In the genomic region with DNA sequence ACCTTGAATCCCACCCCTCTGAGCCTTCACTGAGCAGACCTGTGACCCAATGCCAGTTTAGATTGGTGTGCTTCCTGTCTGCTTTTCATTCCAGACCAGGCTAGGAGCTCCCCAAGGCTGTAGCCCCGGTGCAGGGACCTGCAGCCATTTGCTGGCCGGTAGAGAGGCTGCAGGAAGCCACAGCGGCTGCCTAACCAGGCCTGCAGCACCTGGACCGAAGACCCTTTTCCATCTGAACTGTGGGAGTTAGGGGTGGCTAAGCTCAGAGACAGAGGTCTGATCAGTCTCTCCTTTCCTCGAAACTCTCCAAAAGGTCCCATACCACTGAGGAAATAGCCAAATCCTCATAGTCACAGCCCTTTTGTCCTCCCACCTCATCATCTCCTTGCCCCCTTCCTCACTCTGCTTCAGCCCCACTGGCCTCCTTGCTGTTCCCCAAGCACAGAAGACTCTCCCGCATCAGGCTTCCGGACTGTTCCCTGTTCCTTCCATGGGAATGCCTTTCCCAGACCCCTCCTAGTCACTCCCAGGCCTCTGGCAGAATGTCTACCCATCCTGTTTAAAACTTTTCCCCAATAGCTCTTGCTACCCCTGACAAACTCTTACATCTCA, we compare ENCODE assay signal across 8 cellular contexts. TPM values are rescaled to one million over a fixed set of nuclear protein-coding genes. Genes with fewer than 3 reads are reported as not detected.
A peak's percentile ranks its signal among the peaks of the same experiment; 100 is the strongest.
DNase-seq lines count a peak whose midpoint lies in the region; ATAC-seq and TF ChIP-seq lines count a peak whose summit lies in the region.

No MANE protein-coding gene starts in this region.

- H3K9me3 ChIP-seq in CD8-positive, alpha-beta memory T cell (ENCODE audit: low read length), result no peaks in the 10 kb centered on the region
- H3K9me3 ChIP-seq in SK-N-SH (no peaks in the 10 kb centered on the region), parathyroid adenoma (ENCODE audit: control insufficient read depth, low read length) (no peaks in the 10 kb centered on the region)

- POLR2A ChIA-PET in CD8-positive, alpha-beta memory T cell (lab: Charles Lee), result interaction anchor here (1.0 kb wide), 1 partner anchor 86 kb away, joined by 3 read pairs; the partner anchor contains the start of gene TTC22
- POLR2A ChIA-PET in SK-N-SH (lab: Yijun Ruan, JAX), result interaction anchor here (1.0 to 1.6 kb wide), 2 partner anchors 18 to 216 kb away, joined by 3 to 5 read pairs; no protein-coding TSS in a partner anchor

- H3K9me2 ChIP-seq in SK-N-SH, result no peaks in the 10 kb centered on the region

- DNase-seq in CD8-positive, alpha-beta memory T cell, result peak in 1 of 5 donors; percentile 2
- DNase-seq in SK-N-SH (no peak), fibroblast of the aortic adventitia (ENCODE audit: low read depth) (no peak), NCI-H446 (lab: John Stamatoyannopoulos, UW) (no peak)

- H3K79me2 ChIP-seq in SK-N-SH (ENCODE audit: insufficient read depth) (peaks cover 41% of the 10 kb centered on the region), parathyroid adenoma (no peaks in the 10 kb centered on the region)

- H3K36me3 ChIP-seq in CD8-positive, alpha-beta memory T cell (ENCODE audit: insufficient read depth, low read length), result no peaks in the 10 kb centered on the region
- H3K36me3 ChIP-seq in SK-N-SH (replicated peaks in 1 of 2; ENCODE audit: control insufficient read depth in 1 of 2, insufficient read depth in 2 of 2, low read length in 1 of 2), result peaks cover 16 to 24% of the 10 kb centered on the region in 2 experiments
- H3K36me3 ChIP-seq in parathyroid adenoma (ENCODE audit: control insufficient read depth, insufficient read depth, low read length), result no peaks in the 10 kb centered on the region

- H3K9me3 Mint-ChIP-seq in CD8-positive, alpha-beta memory T cell, result no peaks in the 10 kb centered on the region

- peak overlapping the region; percentile 64; the same call in 1 of the 2 replicates for H3K4me2 ChIP-seq in SK-N-SH
- peak overlapping the region; percentile 73 for H3K4me2 ChIP-seq in parathyroid adenoma (ENCODE audit: low read length)

- TF ChIP-seq RAD21 in SK-N-SH (IDR thresholded peaks at IDR 0.05; ENCODE audit: low read length), result no peak

- CTCF ChIA-PET in CD8-positive, alpha-beta memory T cell (lab: Charles Lee), result interaction anchor here (1.3 to 2.0 kb wide), 3 partner anchors 10 to 661 kb away, joined by 3 to 11 read pairs (median 7); partner anchors contain the start of gene TTC22
- CTCF ChIA-PET in SK-N-SH (lab: Yijun Ruan, JAX), result interaction anchor here (1.0 to 1.9 kb wide), 4 partner anchors 10 to 226 kb away, joined by 4 to 7 read pairs (median 6); partner anchors contain the start of gene ACOT11

- peak overlapping the region; percentile 55 for H3K27ac ChIP-seq in CD8-positive, alpha-beta memory T cell (ENCODE audit: low read depth, low read length)
- H3K27ac ChIP-seq in SK-N-SH (ENCODE audit: low read depth in 2 of 2, low read length in 1 of 2), result peak overlapping the region; percentile 40 to 79; a peak in 2 of 4 replicates
- peak overlapping the region; percentile 36 for H3K27ac ChIP-seq in parathyroid adenoma

- H3K4me3 Mint-ChIP-seq in CD8-positive, alpha-beta memory T cell, result peak overlapping the region; percentile 83 to 96 (median 89)

- TF ChIP-seq CTCF in SK-N-SH (IDR thresholded peaks at IDR 0.05), result no peak
- TF ChIP-seq CTCF in fibroblast of the aortic adventitia (IDR thresholded peaks at IDR 0.05; ENCODE audit: insufficient read depth, low read length), result no peak
- no peak for TF ChIP-seq CTCF in parathyroid adenoma (IDR thresholded peaks at IDR 0.05)

- H4K20me1 ChIP-seq in SK-N-SH (ENCODE audit: insufficient read depth), result no peaks in the 10 kb centered on the region

- no peaks in the 10 kb centered on the region for H3F3A ChIP-seq in SK-N-SH (replicated peaks; ENCODE audit: insufficient read depth)

- peak overlapping the region; percentile 99 for H3K4me3 ChIP-seq in CD8-positive, alpha-beta memory T cell (ENCODE audit: low read length)
- H3K4me3 ChIP-seq in SK-N-SH (ENCODE audit: low read depth in 2 of 2, low read length in 1 of 2), result peak overlapping the region; percentile 71 to 94; a peak in 3 of 4 replicates
- H3K4me3 ChIP-seq in fibroblast of the aortic adventitia (ENCODE audit: low read depth, low read length), result peak overlapping the region; percentile 95
- peak overlapping the region; percentile 91 for H3K4me3 ChIP-seq in parathyroid adenoma (ENCODE audit: low read depth, low read length)

- H3K27me3 Mint-ChIP-seq in CD8-positive, alpha-beta memory T cell, result no peaks in the 10 kb centered on the region

- H3K27me3 ChIP-seq in CD8-positive, alpha-beta memory T cell (ENCODE audit: insufficient read depth, low read length, poor library complexity, severe bottlenecking), result no peaks in the 10 kb centered on the region
- no peaks in the 10 kb centered on the region for H3K27me3 ChIP-seq in SK-N-SH (ENCODE audit: insufficient read depth)
- no peaks in the 10 kb centered on the region for H3K27me3 ChIP-seq in parathyroid adenoma (ENCODE audit: control insufficient read depth, insufficient read depth, low read length)

- H3K4me1 Mint-ChIP-seq in CD8-positive, alpha-beta memory T cell, result peaks cover 22 to 35% (median 35%) of the 10 kb centered on the region in 3 donors

- ATAC-seq in HG03196 (IDR thresholded peaks at IDR 0.05; ENCODE audit: unreplicated experiment), result no peak
- no peak for ATAC-seq in GM18505 (IDR thresholded peaks at IDR 0.05; ENCODE audit: unreplicated experiment)
- ATAC-seq in HG03354 (IDR thresholded peaks at IDR 0.05; ENCODE audit: poor library complexity, severe bottlenecking, unreplicated experiment), result no peak

- TF ChIP-seq EP300 in SK-N-SH (IDR thresholded peaks at IDR 0.05; ENCODE audit: borderline replicate concordance in 1 of 2, low read depth in 1 of 2, low read length in 1 of 2), result no peak

- TF ChIP-seq POLR2A in GM18505 (IDR thresholded peaks at IDR 0.05; ENCODE audit: borderline replicate concordance, extremely low read depth, insufficient read depth, insufficient read length), result no peak

- 96% methylated on average over 7 of the region's 7 CpGs for WGBS in SK-N-SH (ENCODE audit: low lambda C conversion rate)

- H3K36me3 Mint-ChIP-seq in CD8-positive, alpha-beta memory T cell, result peaks cover 0 to 23% (median 6%) of the 10 kb centered on the region in 3 donors

- H3K9ac ChIP-seq in SK-N-SH (peak overlapping the region; percentile 82; the same call in 1 of the 2 replicates), parathyroid adenoma (no peak overlapping the region)

- H2AFZ ChIP-seq in SK-N-SH (ENCODE audit: low read depth) (peak overlapping the region; percentile 96), parathyroid adenoma (peak overlapping the region; percentile 84)

- H3K4me1 ChIP-seq in CD8-positive, alpha-beta memory T cell (ENCODE audit: insufficient read depth, low read length), result peaks cover 16% of the 10 kb centered on the region
- H3K4me1 ChIP-seq in SK-N-SH (ENCODE audit: control insufficient read depth in 1 of 2, insufficient read depth in 2 of 2, low read depth in 1 of 2, low read length in 1 of 2) (peaks cover 0 to 8% of the 10 kb centered on the region in 2 experiments; a peak in 2 of 4 replicates), parathyroid adenoma (no peaks in the 10 kb centered on the region)

- peak overlapping the region; percentile 30 to 98 (median 89) for H3K27ac Mint-ChIP-seq in CD8-positive, alpha-beta memory T cell

TF ChIP-seq in SK-N-SH, 30 proteins besides CTCF, POLR2A, EP300 and RAD21:
- TF ChIP-seq NRF1 (IDR thresholded peaks at IDR 0.05; ENCODE audit: low read depth, low read length) (no peak), POLR2AphosphoS5 (IDR thresholded peaks at IDR 0.05; ENCODE audit: low read depth, low read length) (no peak), ELF1 (IDR thresholded peaks at IDR 0.05) (no peak), GATA2 (CRISPR knock-in tag; IDR thresholded peaks at IDR 0.05) (no peak), RCOR1 (IDR thresholded peaks at IDR 0.05; ENCODE audit: low read length) (no peak), MEF2A (IDR thresholded peaks at IDR 0.05; ENCODE audit: borderline replicate concordance, low read depth) (no peak), TEAD4 (IDR thresholded peaks at IDR 0.05; ENCODE audit: borderline replicate concordance, insufficient read depth) (no peak)

RNA-seq across cellular contexts. Expression of gene TTC4, which starts 0.7 kb away (rescaled TPM):
- total RNA-seq in CD8-positive, alpha-beta memory T cell, result 10 to 100 TPM; 47.0 to 47.5 TPM
- polyA plus RNA-seq in CD8-positive, alpha-beta memory T cell, result 23.8 TPM
- 17.9 and 21.5 TPM in 2 replicates for polyA plus RNA-seq in SK-N-SH (2012; rRNA removed)
- polyA plus RNA-seq in SK-N-SH (2012; cell fraction: cytosol; rRNA removed), result 18.5 and 19.5 TPM in 2 replicates
- 24.7 and 25.7 TPM in 2 replicates for polyA plus RNA-seq in SK-N-SH (2012; cell fraction: nucleus; rRNA removed)
- 19.3 and 28.0 TPM in 2 replicates for total RNA-seq in fibroblast of the aortic adventitia (ENCODE audit: low replicate concordance)

RNA-seq across cellular contexts. Expression of gene PARS2, which starts 49.3 kb away (rescaled TPM):
- 1 to 10 TPM; 7.9 to 8.2 TPM for total RNA-seq in CD8-positive, alpha-beta memory T cell
- 3.2 TPM for polyA plus RNA-seq in CD8-positive, alpha-beta memory T cell
- 3.2 and 3.4 TPM in 2 replicates for polyA plus RNA-seq in SK-N-SH (2012; rRNA removed)
- 2.1 and 2.8 TPM in 2 replicates for polyA plus RNA-seq in SK-N-SH (2012; cell fraction: cytosol; rRNA removed)
- 1.5 and 1.8 TPM in 2 replicates for polyA plus RNA-seq in SK-N-SH (2012; cell fraction: nucleus; rRNA removed)
- total RNA-seq in fibroblast of the aortic adventitia (ENCODE audit: low replicate concordance), result 3.8 and 4.1 TPM in 2 replicates
